In genomic region chr6:159467473-159468041, GRCh38 we compare ENCODE assay signal across 14 cellular contexts.
A peak's percentile ranks its signal among the peaks of the same experiment; 100 is the strongest.
DNase-seq lines count a peak whose midpoint lies in the region; ATAC-seq lines count a peak whose summit lies in the region.
"Had no signal": no experiment of that assay in that cellular context is flagged by ENCODE, and none has a peak within 500 bp of the region (broad histone marks: within the 10 kb centered on the region; RNA-seq: fewer than 3 reads in every experiment).

No MANE protein-coding gene starts in this region.

- peak overlapping the region in 10 of 11 experiments; percentile 4 to 69 (median 54); a peak in 17 of 22 replicates for H3K27ac ChIP-seq in BLaER1 treated with 17β-estradiol and CSF1 and Interleukin-3, amounts not matched to agents 10 nM and 100 nM

- peaks cover 19 to 33% (median 25%) of the 10 kb centered on the region in 10 experiments for H3K4me1 ChIP-seq in BLaER1 treated with 17β-estradiol and CSF1 and Interleukin-3, amounts not matched to agents 10 nM and 100 nM

- H3K36me3 ChIP-seq in BLaER1 treated with 17β-estradiol and CSF1 and Interleukin-3, amounts not matched to agents 10 nM and 100 nM: peaks cover 0 to 8% (median 3%) of the 10 kb centered on the region in 11 experiments; a peak in 3 of 22 replicates

- peaks cover 23 to 36% (median 34%) of the 10 kb centered on the region in 11 experiments for H3K9me3 ChIP-seq in BLaER1 treated with 17β-estradiol and CSF1 and Interleukin-3, amounts not matched to agents 10 nM and 100 nM (replicated peaks in 1 of 11)

- peak; percentile 90 for ATAC-seq in GM18868 (IDR thresholded peaks at IDR 0.05; ENCODE audit: unreplicated experiment)
- peak; percentile 65 for ATAC-seq in HG02938 (IDR thresholded peaks at IDR 0.05; ENCODE audit: unreplicated experiment)
- ATAC-seq in HG03571 (IDR thresholded peaks at IDR 0.05; ENCODE audit: unreplicated experiment): no peak
- no peak for ATAC-seq in HG03139 (IDR thresholded peaks at IDR 0.05; ENCODE audit: unreplicated experiment)
- ATAC-seq: sciatic nerve had no signal

- peak overlapping the region; percentile 45 to 72 (median 66) for H3K4me2 ChIP-seq in BLaER1 treated with 17β-estradiol and CSF1 and Interleukin-3, amounts not matched to agents 10 nM and 100 nM

- no peaks in the 10 kb centered on the region for H4K20me1 ChIP-seq in BLaER1 treated with 17β-estradiol and CSF1 and Interleukin-3, amounts not matched to agents 10 nM and 100 nM

- H3K4me3 ChIP-seq in BLaER1 treated with 17β-estradiol and CSF1 and Interleukin-3, amounts not matched to agents 10 nM and 100 nM: no peak overlapping the region; a peak in 1 of 20 replicates

- peak; percentile 72 for DNase-seq in RPMI7951 (ENCODE audit: low read depth)
- no peak for DNase-seq in stimulated activated CD4-positive, alpha-beta T cell treated with anti-CD3 and anti-CD28 coated beads, Interleukin-4, amount 100 ng/mL, for 24 hours
- DNase-seq in activated CD8-positive, alpha-beta memory T cell treated with anti-CD3 and anti-CD28 coated beads, Interleukin-2, amount 50 U/mL, for 4 hours: no peak
- DNase-seq: activated CD4-positive, CD25-positive, alpha-beta regulatory T cell; COR-L47; effector CD4-positive, alpha-beta T cell; mesendoderm; NCI-H1694 treated with DMSO at 0.1 percent for 48 hours had no signal

- peak overlapping the region in 5 of 11 experiments; percentile 5 to 48 (median 18); a peak in 4 of 22 replicates for H3K9ac ChIP-seq in BLaER1 treated with 17β-estradiol and CSF1 and Interleukin-3, amounts not matched to agents 10 nM and 100 nM

- no peaks in the 10 kb centered on the region for H3K27me3 ChIP-seq in BLaER1 treated with 17β-estradiol and CSF1 and Interleukin-3, amounts not matched to agents 10 nM and 100 nM

Comparison
In these comparisons a context has a peak if more than half of its experiments do, and no peak if none do; other contexts are left out.
1. ATAC-seq: peak in GM18868 (single experiment) and HG02938 (single experiment); none in HG03571 (single experiment) and HG03139 (single experiment).